ENCODE assay signal across 8 cellular contexts in genomic region chr17:18183334-18184142, GRCh38. TPM values are rescaled to one million over a fixed set of nuclear protein-coding genes. Genes with fewer than 3 reads are reported as not detected.
DNase-seq lines count a peak whose midpoint lies in the region; ATAC-seq and TF ChIP-seq lines count a peak whose summit lies in the region.

Gene ALKBH5 (plus strand): TSS chr17:18183828. CDS start chr17:18184244, 416 bp downstream.

- no peaks in the 10 kb centered on the region for H3K27me3 ChIP-seq in lung (ENCODE audit: control insufficient read depth, insufficient read depth)

- WGBS in lung, 2 donors, result 0% methylated on average over 66 to 98 of the region's 98 CpGs

- peak within 1 kb of the TSS; percentile 89 for H3K4me3 ChIP-seq in lung

- no peaks in the 10 kb centered on the region for H3K9me3 ChIP-seq in lung (ENCODE audit: control insufficient read depth in 2 of 2, insufficient read depth in 1 of 2, low read length in 1 of 2)

- H3K36me3 ChIP-seq in lung (ENCODE audit: control insufficient read depth in 2 of 2, insufficient read depth in 2 of 2, low read length in 2 of 2), result peaks cover 0 to 5% of the 10 kb centered on the region in 2 donors

- TF ChIP-seq CTCF in GM20000 (IDR thresholded peaks at IDR 0.05; ENCODE audit: extremely low read depth, missing control alignments) (no peak), lung (IDR thresholded peaks at IDR 0.05; ENCODE audit: control extremely low read depth, extremely low read depth) (no peak)

- peak; percentile 85 for ATAC-seq in lung (ENCODE audit: insufficient read depth, low FRiP score)

- DNase-seq in COR-L47 (lab: John Stamatoyannopoulos, UW) (peak; percentile 94), GM20000 (ENCODE audit: low spot score) (peak; percentile 99), HT-29 (ENCODE audit: low spot score) (peak; percentile 93), lung (ENCODE audit: low spot score) (peak; percentile 97)
- peak; percentile 84 for DNase-seq in NK-92 treated with Interleukin-12 subunit alpha and Interleukin-12 subunit beta, amount 100 ng/mL, for 24 hours (lab: John Stamatoyannopoulos, UW)
- DNase-seq in activated CD8-positive, alpha-beta memory T cell treated with anti-CD3 and anti-CD28 coated beads for 24 hours, result peak; percentile 99
- peak; percentile 97 for DNase-seq in effector CD8-positive, alpha-beta T cell (lab: John Stamatoyannopoulos, UW)
- DNase-seq in stimulated activated CD4-positive, alpha-beta T cell treated with anti-CD3 and anti-CD28 coated beads, TNF-alpha, amount 100 ng/mL, for 4 hours (ENCODE audit: low read depth in 3 of 3), result peak; percentile 93 to 97 (median 94)

- H3K27ac ChIP-seq in lung (ENCODE audit: low read depth in 1 of 2, low read length in 1 of 2), result peak within 1 kb of the TSS; percentile 93 to 98

- peaks cover 16 to 20% of the 10 kb centered on the region in 2 donors for H3K4me1 ChIP-seq in lung (ENCODE audit: control insufficient read depth in 2 of 2, insufficient read depth in 2 of 2, low read length in 2 of 2)

RNA-seq across cellular contexts. Expression of gene ALKBH5, which starts in this region (rescaled TPM):
- total RNA-seq in HT-29 (2014; rRNA removed; shearing (Covaris generic)), result 74.4 and 75.8 TPM in 2 replicates
- 100 to 1,000 TPM in 1 of 2 donors, 10 to 100 TPM in 1; 83.0 to 104 TPM for total RNA-seq in lung
- polyA plus RNA-seq in lung, result 10 to 100 TPM; 30.2 to 36.5 TPM

Comparison
In these comparisons a context has a peak if more than half of its experiments do, and no peak if none do; other contexts are left out.
1. Peak in every context shown above with its lines: DNase-seq, ATAC-seq, H3K4me3 ChIP-seq and H3K27ac ChIP-seq.